In genomic region chr5:134281081-134281480, GRCh38 we compare ENCODE assay signal across 34 cellular contexts.
"Had no signal": no experiment of that assay in that cellular context is flagged by ENCODE, and none has a peak within 500 bp of the region (broad histone marks: within the 10 kb centered on the region; RNA-seq: fewer than 3 reads in every experiment).

No MANE protein-coding gene starts in this region.

- H3K36me3 ChIP-seq: adrenal gland, breast epithelium, MG63, Peyer's patch had no signal

- H3K27ac ChIP-seq: adrenal gland, body of pancreas, breast epithelium, coronary artery, Peyer's patch, RWPE1 had no signal

- ATAC-seq: body of pancreas, Right ventricle myocardium inferior, SK-N-SH treated with all-trans-retinoic acid at 6 μM for 48 hours had no signal

- H3K27me3 ChIP-seq: adrenal gland, body of pancreas, breast epithelium, MG63, Peyer's patch had no signal

- H3K4me3 ChIP-seq: adrenal gland, body of pancreas, breast epithelium, coronary artery, MG63, Peyer's patch had no signal

- DNase-seq: activated B cell treated with CpG ODN at 0.5 μM for 24 hours; activated CD4-positive, alpha-beta memory T cell treated with anti-CD3 and anti-CD28 coated beads for 36 hours; activated CD4-positive, alpha-beta T cell treated with anti-CD3 and anti-CD28 coated beads for 4 hours; activated CD4-positive, alpha-beta T cell treated with anti-CD3 and anti-CD28 coated beads, Interleukin-2, amount 50 U/mL, for 1 hour; activated CD4-positive, CD25-positive, alpha-beta regulatory T cell treated with anti-CD3 and anti-CD28 coated beads, Interleukin-2, amount 50 U/mL, for 72 hours; activated CD8-positive, alpha-beta memory T cell treated with anti-CD3 and anti-CD28 coated beads, Interleukin-2, amount 50 U/mL, for 4 hours; activated gamma-delta T cell; activated naive CD4-positive, alpha-beta T cell treated with Interleukin-2 at 50 U/mL for 16 hours; activated naive CD8-positive, alpha-beta T cell treated with anti-CD3 and anti-CD28 coated beads, Interleukin-2, amount 10 ng/mL, durations not matched to agents 7 days and 5 days; activated T-cell treated with anti-CD3 and anti-CD28 coated beads for 4 hours; activated T-cell treated with anti-CD3 and anti-CD28 coated beads, Interleukin-2, amount 50 U/mL, for 48 hours; adrenal gland; body of pancreas; Kasumi-1; MG63; NCI-H1048; NCI-H1105 treated with DMSO at 0.1 percent for 48 hours; NCI-H1436; NCI-H1694; NCI-H1930; NCI-H2081 treated with DMSO at 0.1 percent for 48 hours; NCI-H345; NCI-H524 treated with DMSO at 0.1 percent for 48 hours; Peyer's patch; SIG-M5; SW 1271; T-helper 1 cell; T1000 had no signal

- FAIRE-seq: astrocyte had no signal

- H3K9me3 ChIP-seq: adrenal gland had no signal

- H3K4me1 ChIP-seq: adrenal gland, body of pancreas, breast epithelium had no signal
